Comparison of ENCODE assay signal across 8 cellular contexts in genomic region chr6:136226027-136226673, GRCh38. TPM values are rescaled to one million over a fixed set of nuclear protein-coding genes. Genes with fewer than 3 reads are reported as not detected.
DNase-seq lines count a peak whose midpoint lies in the region; ATAC-seq and TF ChIP-seq lines count a peak whose summit lies in the region.

No MANE protein-coding gene starts in this region.

- DNase-seq in Caco-2: peak in 1 of 2 experiments; percentile 56
- DNase-seq in SIG-M5 (lab: John Stamatoyannopoulos, UW): peak; percentile 7
- DNase-seq in activated naive CD4-positive, alpha-beta T cell treated with anti-CD3 and anti-CD28 coated beads for 36 hours: peak; percentile 66
- peak; percentile 69 for DNase-seq in germinal center (ENCODE audit: low spot score)
- DNase-seq in pons (ENCODE audit: low spot score): peak; percentile 53

- CTCF ChIA-PET in Caco-2 (lab: Charles Lee): interaction anchor here (0.6 to 1.3 kb wide), 5 partner anchors 194 to 690 kb away, joined by 3 to 8 read pairs (median 5); no protein-coding TSS in a partner anchor
- CTCF ChIA-PET in activated naive CD4-positive, alpha-beta T cell treated with anti-CD3 and anti-CD28 coated beads for 36 hours (lab: Charles Lee): interaction anchor here (0.6 to 3.3 kb wide), 44 partner anchors 8 to 776 kb away, joined by 3 to 27 read pairs (median 3); partner anchors contain the start of gene PDE7B

- H3K27me3 ChIP-seq in Caco-2 (replicated peaks; ENCODE audit: control insufficient read depth, insufficient read depth, low read length): no peaks in the 10 kb centered on the region

- no peaks in the 10 kb centered on the region for H3K9me3 Mint-ChIP-seq in Caco-2 (ENCODE audit: unreplicated experiment)
- H3K9me3 Mint-ChIP-seq in IgD-negative memory B cell: no peaks in the 10 kb centered on the region
- H3K9me3 Mint-ChIP-seq in activated naive CD4-positive, alpha-beta T cell treated with anti-CD3 and anti-CD28 coated beads for 36 hours: peaks cover 3% of the 10 kb centered on the region

- H3K9me3 ChIP-seq in Caco-2: no peaks in the 10 kb centered on the region

- no peak overlapping the region for H3K27ac Mint-ChIP-seq in Caco-2 (ENCODE audit: unreplicated experiment)
- H3K27ac Mint-ChIP-seq in IgD-negative memory B cell: peak overlapping the region in 1 of 3 donors; percentile 45
- H3K27ac Mint-ChIP-seq in activated naive CD4-positive, alpha-beta T cell treated with anti-CD3 and anti-CD28 coated beads for 36 hours: no peak overlapping the region

- POLR2A ChIA-PET in Caco-2 (lab: Charles Lee): no interaction called here

- no peaks in the 10 kb centered on the region for H3K36me3 ChIP-seq in Caco-2 (ENCODE audit: control insufficient read depth, insufficient read depth, low read length)

- intact Hi-C loops in Caco-2 (cut with micrococcal nuclease; ENCODE audit: unreplicated experiment): loop anchor here (1.0 to 10.0 kb wide), 6 partner anchors 194 to 775 kb away; no protein-coding TSS in a partner anchor
- intact Hi-C loops in activated naive CD4-positive, alpha-beta T cell treated with anti-CD3 and anti-CD28 coated beads for 36 hours (cut with micrococcal nuclease): loop anchor here (1.0 to 2.0 kb wide), 7 partner anchors 91 to 775 kb away; no protein-coding TSS in a partner anchor

- peaks cover 19% of the 10 kb centered on the region for H3K36me3 Mint-ChIP-seq in Caco-2 (ENCODE audit: insufficient read depth, unreplicated experiment)
- no peaks in the 10 kb centered on the region for H3K36me3 Mint-ChIP-seq in IgD-negative memory B cell
- peaks cover 10% of the 10 kb centered on the region for H3K36me3 Mint-ChIP-seq in activated naive CD4-positive, alpha-beta T cell treated with anti-CD3 and anti-CD28 coated beads for 36 hours (ENCODE audit: low read depth)

- peaks cover 18% of the 10 kb centered on the region for H3K4me1 ChIP-seq in Caco-2

- no TSS peak for BruUV-seq in Caco-2 (replicated peaks; lab: Mats Ljungman, UMichigan)

- H3K4me3 Mint-ChIP-seq in Caco-2 (ENCODE audit: unreplicated experiment) (no peak overlapping the region), IgD-negative memory B cell (peak overlapping the region in 3 of 4 donors; percentile 5 to 84 (median 39))
- H3K4me3 Mint-ChIP-seq in activated naive CD4-positive, alpha-beta T cell treated with anti-CD3 and anti-CD28 coated beads for 36 hours: no peak overlapping the region

- peaks cover 16% of the 10 kb centered on the region for H3K4me1 Mint-ChIP-seq in Caco-2 (ENCODE audit: low read depth, unreplicated experiment)
- H3K4me1 Mint-ChIP-seq in IgD-negative memory B cell: peaks cover 6 to 11% (median 10%) of the 10 kb centered on the region in 3 donors
- peaks cover 7% of the 10 kb centered on the region for H3K4me1 Mint-ChIP-seq in activated naive CD4-positive, alpha-beta T cell treated with anti-CD3 and anti-CD28 coated beads for 36 hours (ENCODE audit: low read depth)

- no peak overlapping the region for H3K4me3 ChIP-seq in Caco-2 (ENCODE audit: low read depth, low read length)

- ATAC-seq in GM19468 (IDR thresholded peaks at IDR 0.05; ENCODE audit: extremely low read depth, unreplicated experiment): peak; percentile 54
- no peak for ATAC-seq in HG03139 (IDR thresholded peaks at IDR 0.05; ENCODE audit: unreplicated experiment)

- H3K27me3 Mint-ChIP-seq in Caco-2 (ENCODE audit: insufficient read depth, unreplicated experiment): peaks cover 5% of the 10 kb centered on the region
- no peaks in the 10 kb centered on the region for H3K27me3 Mint-ChIP-seq in IgD-negative memory B cell
- no peaks in the 10 kb centered on the region for H3K27me3 Mint-ChIP-seq in activated naive CD4-positive, alpha-beta T cell treated with anti-CD3 and anti-CD28 coated beads for 36 hours (ENCODE audit: low read depth)

- TF ChIP-seq CTCF in Caco-2 (IDR thresholded peaks at IDR 0.05; ENCODE audit: insufficient read depth in 1 of 2, low read depth in 1 of 2, low read length in 1 of 2, severe bottlenecking in 1 of 2, unreplicated experiment in 1 of 2): peak; percentile 99

RNA-seq across cellular contexts. Expression of gene MTFR2, which starts 24.0 kb away (rescaled TPM):
- 15.1 and 18.5 TPM in 2 replicates for total RNA-seq in Caco-2 (2022)
- 1.5 TPM for polyA plus RNA-seq in IgD-negative memory B cell
- total RNA-seq in activated naive CD4-positive, alpha-beta T cell treated with anti-CD3 and anti-CD28 coated beads for 36 hours: 10 to 100 TPM; 19.2 to 22.1 TPM

Comparison
In these comparisons a context has a peak if more than half of its experiments do, and no peak if none do; other contexts are left out.
1. H3K4me3 Mint-ChIP-seq: peak in IgD-negative memory B cell (3 of 4); none in Caco-2 (single experiment) and activated naive CD4-positive, alpha-beta T cell treated with anti-CD3 and anti-CD28 coated beads for 36 hours (single experiment).